In genomic region chr2:39743170-39743851, GRCh38 we compare ENCODE assay signal across 12 cellular contexts. TPM values are rescaled to one million over a fixed set of nuclear protein-coding genes. Genes with fewer than 3 reads are reported as not detected.
DNase-seq lines count a peak whose midpoint lies in the region; TF ChIP-seq lines count a peak whose summit lies in the region.
"Had no signal": no experiment of that assay in that cellular context is flagged by ENCODE, and none has a peak within 500 bp of the region (broad histone marks: within the 10 kb centered on the region; RNA-seq: fewer than 3 reads in every experiment).

No MANE protein-coding gene starts in this region.

- no peaks in the 10 kb centered on the region for H3K9me3 ChIP-seq in AG04450 (ENCODE audit: control insufficient read depth, insufficient read depth, low read length)

- intact Hi-C loops in activated T-helper 2 cell treated with anti-CD3 and anti-CD28 coated beads, Interferon-gamma antibody, Interleukin-2, Interleukin-4, amounts not matched to agents 10 μg/mL and 5 μg/mL and 100 μg/mL, durations not matched to agents 14 hours and 24 hours and 36 hours (cut with micrococcal nuclease) = no loop called here

- H3K4me1 Mint-ChIP-seq in activated T-helper 2 cell treated with anti-CD3 and anti-CD28 coated beads, Interferon-gamma antibody, Interleukin-2, Interleukin-4, amounts not matched to agents 10 μg/mL and 5 μg/mL and 100 μg/mL, durations not matched to agents 14 hours and 24 hours and 36 hours (ENCODE audit: low read depth) = peaks cover 8% of the 10 kb centered on the region

- no peaks in the 10 kb centered on the region for H3K27me3 ChIP-seq in AG04450 (ENCODE audit: control insufficient read depth, insufficient read depth, low read length)

- H3K9me3 Mint-ChIP-seq in activated T-helper 2 cell treated with anti-CD3 and anti-CD28 coated beads, Interferon-gamma antibody, Interleukin-2, Interleukin-4, amounts not matched to agents 10 μg/mL and 5 μg/mL and 100 μg/mL, durations not matched to agents 14 hours and 24 hours and 36 hours = no peaks in the 10 kb centered on the region
- H3K9me3 Mint-ChIP-seq: activated CD4-positive, alpha-beta memory T cell treated with anti-CD3 and anti-CD28 coated beads for 36 hours had no signal

- peaks cover 70% of the 10 kb centered on the region for H3K36me3 Mint-ChIP-seq in activated T-helper 2 cell treated with anti-CD3 and anti-CD28 coated beads, Interferon-gamma antibody, Interleukin-2, Interleukin-4, amounts not matched to agents 10 μg/mL and 5 μg/mL and 100 μg/mL, durations not matched to agents 14 hours and 24 hours and 36 hours (ENCODE audit: low read depth)

- peak overlapping the region; percentile 56 for H3K27ac Mint-ChIP-seq in activated T-helper 2 cell treated with anti-CD3 and anti-CD28 coated beads, Interferon-gamma antibody, Interleukin-2, Interleukin-4, amounts not matched to agents 10 μg/mL and 5 μg/mL and 100 μg/mL, durations not matched to agents 14 hours and 24 hours and 36 hours
- H3K27ac Mint-ChIP-seq: activated CD4-positive, alpha-beta memory T cell treated with anti-CD3 and anti-CD28 coated beads for 36 hours had no signal

- no peak for DNase-seq in AG04450 (ENCODE audit: low read depth, low spot score)
- peak; percentile 46 for DNase-seq in HS-27A (ENCODE audit: low read depth)
- no peak for DNase-seq in activated T-helper 2 cell treated with anti-CD3 and anti-CD28 coated beads, Interferon-gamma antibody, Interleukin-2, Interleukin-4, amounts not matched to agents 10 μg/mL and 5 μg/mL and 100 μg/mL, durations not matched to agents 14 hours and 24 hours and 36 hours (ENCODE audit: low spot score)
- peak; percentile 44 to 67 for DNase-seq in foreskin fibroblast
- DNase-seq in T1000 (lab: John Stamatoyannopoulos, UW) = no peak
- no peak for DNase-seq in nucleus accumbens (lab: John Stamatoyannopoulos, UW)
- no peak for DNase-seq in NCI-H1092 (lab: John Stamatoyannopoulos, UW)
- DNase-seq in GF-D8 (lab: John Stamatoyannopoulos, UW) = no peak
- DNase-seq: activated CD4-positive, alpha-beta memory T cell treated with anti-CD3 and anti-CD28 coated beads for 36 hours; GDM1; stimulated activated CD4-positive, alpha-beta T cell treated with anti-CD3 and anti-CD28 coated beads, Interleukin-4, amount 100 ng/mL, for 4 hours had no signal

- H3K4me3 ChIP-seq in AG04450 (ENCODE audit: low read depth, low read length) (no peak overlapping the region), foreskin fibroblast (ENCODE audit: low read depth in 1 of 2, low read length in 2 of 2) (no peak overlapping the region)

- CTCF ChIA-PET in AG04450 (lab: Charles Lee) = interaction anchor here (0.6 to 1.9 kb wide), 3 partner anchors 14 to 150 kb away, joined by 3 to 10 read pairs (median 3); no protein-coding TSS in a partner anchor

- no peak for TF ChIP-seq CTCF in AG04450 (IDR thresholded peaks at IDR 0.05; ENCODE audit: low read depth, low read length)
- TF ChIP-seq CTCF in foreskin fibroblast (IDR thresholded peaks at IDR 0.05; ENCODE audit: low read depth, low read length) = no peak

- H3K4me3 Mint-ChIP-seq in activated T-helper 2 cell treated with anti-CD3 and anti-CD28 coated beads, Interferon-gamma antibody, Interleukin-2, Interleukin-4, amounts not matched to agents 10 μg/mL and 5 μg/mL and 100 μg/mL, durations not matched to agents 14 hours and 24 hours and 36 hours (ENCODE audit: low read depth) = no peak overlapping the region
- H3K4me3 Mint-ChIP-seq: activated CD4-positive, alpha-beta memory T cell treated with anti-CD3 and anti-CD28 coated beads for 36 hours had no signal

- no peaks in the 10 kb centered on the region for H3K27me3 Mint-ChIP-seq in activated T-helper 2 cell treated with anti-CD3 and anti-CD28 coated beads, Interferon-gamma antibody, Interleukin-2, Interleukin-4, amounts not matched to agents 10 μg/mL and 5 μg/mL and 100 μg/mL, durations not matched to agents 14 hours and 24 hours and 36 hours (ENCODE audit: low read depth)
- H3K27me3 Mint-ChIP-seq: activated CD4-positive, alpha-beta memory T cell treated with anti-CD3 and anti-CD28 coated beads for 36 hours had no signal

- H3K27ac ChIP-seq in AG04450 (ENCODE audit: low read depth, low read length) = peak overlapping the region; percentile 59
- H3K27ac ChIP-seq: KMS-11 had no signal

- POLR2A ChIA-PET in AG04450 (lab: Yijun Ruan, JAX) = no interaction called here

RNA-seq across cellular contexts. Expression of gene THUMPD2, which starts 35.7 kb away (rescaled TPM):
- 7.4 and 11.7 TPM in 2 replicates for polyA plus RNA-seq in AG04450 (2011; rRNA removed)
- 4.1 and 8.4 TPM in 2 replicates for polyA minus RNA-seq in AG04450 (2011; rRNA and poly(A)+ RNA removed)
- 19.0 and 19.4 TPM in 2 replicates for total RNA-seq in activated T-helper 2 cell treated with anti-CD3 and anti-CD28 coated beads, Interferon-gamma antibody, Interleukin-2, Interleukin-4, amounts not matched to agents 10 μg/mL and 5 μg/mL and 100 μg/mL, durations not matched to agents 14 hours and 24 hours and 36 hours

Comparison
In these comparisons a context has a peak if more than half of its experiments do, and no peak if none do; other contexts are left out.
1. DNase-seq: peak in HS-27A (single experiment) and foreskin fibroblast (2 of 2); none in AG04450 (single experiment), activated T-helper 2 cell treated with anti-CD3 and anti-CD28 coated beads, Interferon-gamma antibody, Interleukin-2, Interleukin-4, amounts not matched to agents 10 μg/mL and 5 μg/mL and 100 μg/mL, durations not matched to agents 14 hours and 24 hours and 36 hours (single experiment), T1000 (single experiment), nucleus accumbens (0 of 56), NCI-H1092 (single experiment) and GF-D8 (single experiment).